ENCODE assay signal across 22 cellular contexts in genomic region chr4:119011607-119011988, GRCh38.
DNase-seq lines count a peak whose midpoint lies in the region; ATAC-seq and TF ChIP-seq lines count a peak whose summit lies in the region.
"Had no signal": no experiment of that assay in that cellular context is flagged by ENCODE, and none has a peak within 500 bp of the region (broad histone marks: within the 10 kb centered on the region; RNA-seq: fewer than 3 reads in every experiment).

No MANE protein-coding gene starts in this region.

- no peak overlapping the region for H3K4me3 ChIP-seq in right atrium auricular region
- peak overlapping the region; percentile 35 for H3K4me3 ChIP-seq in psoas muscle
- H3K4me3 ChIP-seq in stomach smooth muscle (ENCODE audit: low read length in 2 of 2): no peak overlapping the region
- H3K4me3 ChIP-seq in ovary: no peak overlapping the region
- H3K4me3 ChIP-seq: GM12878, GM23338, PC-9 had no signal

- peaks cover 8% of the 10 kb centered on the region for H3K27me3 Mint-ChIP-seq in activated T-cell treated with anti-CD3 and anti-CD28 coated beads, Interleukin-2, amount 50 U/mL, for 72 hours (ENCODE audit: low read depth)

- H3K27me3 ChIP-seq in right atrium auricular region: no peaks in the 10 kb centered on the region
- H3K27me3 ChIP-seq in psoas muscle (ENCODE audit: insufficient read depth in 3 of 3, low read length in 2 of 3): no peaks in the 10 kb centered on the region
- H3K27me3 ChIP-seq in stomach smooth muscle (ENCODE audit: control insufficient read depth in 1 of 2, insufficient read depth in 2 of 2, low read length in 2 of 2): no peaks in the 10 kb centered on the region
- H3K27me3 ChIP-seq in ovary: no peaks in the 10 kb centered on the region
- H3K27me3 ChIP-seq: BE2C had no signal

- WGBS in psoas muscle, 3 donors: 28 to 41% (median 36%) methylated on average over 1 of the region's 1 CpG
- 88 to 93% (median 93%) methylated on average over 1 of the region's 1 CpG for WGBS in ovary, 3 donors

- H3K9ac ChIP-seq in stomach smooth muscle (ENCODE audit: low read length in 2 of 2): no peak overlapping the region

- H3K9me3 Mint-ChIP-seq in activated T-cell treated with anti-CD3 and anti-CD28 coated beads, Interleukin-2, amount 50 U/mL, for 72 hours: peaks cover 0 to 2% of the 10 kb centered on the region in 2 donors
- H3K9me3 Mint-ChIP-seq: GM23338 had no signal

- no peaks in the 10 kb centered on the region for H3K36me3 ChIP-seq in right atrium auricular region
- no peaks in the 10 kb centered on the region for H3K36me3 ChIP-seq in psoas muscle (ENCODE audit: insufficient read depth in 1 of 2, low read depth in 1 of 2)
- no peaks in the 10 kb centered on the region for H3K36me3 ChIP-seq in stomach smooth muscle (ENCODE audit: control insufficient read depth in 2 of 2, insufficient read depth in 2 of 2, low read length in 2 of 2)
- H3K36me3 ChIP-seq in ovary: no peaks in the 10 kb centered on the region

- TF ChIP-seq EP300 in ovary (IDR thresholded peaks at IDR 0.05): no peak

- TF ChIP-seq CTCF in right atrium auricular region (IDR thresholded peaks at IDR 0.05) (no peak), psoas muscle (IDR thresholded peaks at IDR 0.05) (no peak), ovary (IDR thresholded peaks at IDR 0.05) (no peak)

- H3K4me1 ChIP-seq in right atrium auricular region (peaks cover 0 to 21% of the 10 kb centered on the region in 2 donors), psoas muscle (peaks cover 51% of the 10 kb centered on the region), stomach smooth muscle (ENCODE audit: control insufficient read depth, insufficient read depth, low read length) (peaks cover 21% of the 10 kb centered on the region), ovary (ENCODE audit: insufficient read depth) (peaks cover 5% of the 10 kb centered on the region)

- no peaks in the 10 kb centered on the region for H3K4me1 Mint-ChIP-seq in activated T-cell treated with anti-CD3 and anti-CD28 coated beads, Interleukin-2, amount 50 U/mL, for 72 hours (ENCODE audit: low read depth)
- H3K4me1 Mint-ChIP-seq: CD4-positive, CD25-positive, alpha-beta regulatory T cell; GM23338 had no signal

- H3K27ac Mint-ChIP-seq in activated T-cell treated with anti-CD3 and anti-CD28 coated beads, Interleukin-2, amount 50 U/mL, for 72 hours: no peak overlapping the region
- H3K27ac Mint-ChIP-seq: CD4-positive, CD25-positive, alpha-beta regulatory T cell; GM23338 had no signal

- intact Hi-C loops in cardiac septum (cut with DNase I): no loop called here
- intact Hi-C loops in psoas muscle (cut with DNase I): loop anchor here in 1 of 2 donors (2.0 kb wide), 1 partner anchor 15 kb away; no protein-coding TSS in a partner anchor
- intact Hi-C loops in ovary (cut with DNase I): no loop called here

- ATAC-seq in psoas muscle (peak in 1 of 4 donors; percentile 3), GM21717 (IDR thresholded peaks at IDR 0.05; ENCODE audit: unreplicated experiment) (no peak)
- ATAC-seq in activated T-cell treated with anti-CD3 and anti-CD28 coated beads, Interleukin-2, amount 50 U/mL, for 72 hours (replicated peaks in 1 of 2): no peak
- ATAC-seq: GM12878, GM23338 had no signal

- H3K27ac ChIP-seq in right atrium auricular region (peak overlapping the region; percentile 54 to 70), psoas muscle (peak overlapping the region; percentile 94), stomach smooth muscle (ENCODE audit: low read length) (peak overlapping the region; percentile 66), ovary (no peak overlapping the region)
- H3K27ac ChIP-seq: PC-9, RWPE1 had no signal

- no peak for DNase-seq in right atrium auricular region (ENCODE audit: low spot score)
- DNase-seq in cardiac septum (ENCODE audit: low spot score): no peak
- no peak for DNase-seq in psoas muscle
- DNase-seq in ovary: no peak
- DNase-seq in activated T-cell treated with anti-CD3 and anti-CD28 coated beads, Interleukin-2, amount 50 U/mL, for 72 hours: no peak
- DNase-seq: BE2C; CD4-positive, CD25-positive, alpha-beta regulatory T cell; COR-L47; HCEC 1CT; Kasumi-1; MM.1S; NCI-H1092; NCI-H1436 treated with DMSO at 0.1 percent for 48 hours; NCI-H2029; NCI-H345; NCI-H524 treated with DMSO at 0.1 percent for 48 hours; PC-9 had no signal

- no peaks in the 10 kb centered on the region for H3K36me3 Mint-ChIP-seq in activated T-cell treated with anti-CD3 and anti-CD28 coated beads, Interleukin-2, amount 50 U/mL, for 72 hours (ENCODE audit: insufficient read depth in 2 of 2)
- H3K36me3 Mint-ChIP-seq: CD4-positive, CD25-positive, alpha-beta regulatory T cell had no signal

- no peaks in the 10 kb centered on the region for H3K9me3 ChIP-seq in right atrium auricular region
- H3K9me3 ChIP-seq in psoas muscle: no peaks in the 10 kb centered on the region
- no peaks in the 10 kb centered on the region for H3K9me3 ChIP-seq in stomach smooth muscle (ENCODE audit: control insufficient read depth in 2 of 2, low read length in 2 of 2)
- H3K9me3 ChIP-seq in ovary: no peaks in the 10 kb centered on the region

- no peak for TF ChIP-seq POLR2A in ovary (IDR thresholded peaks at IDR 0.05)

- H3K4me3 Mint-ChIP-seq in activated T-cell treated with anti-CD3 and anti-CD28 coated beads, Interleukin-2, amount 50 U/mL, for 72 hours: no peak overlapping the region
- H3K4me3 Mint-ChIP-seq: CD4-positive, CD25-positive, alpha-beta regulatory T cell; GM23338 had no signal

Comparison
In these comparisons a context has a peak if more than half of its experiments do, and no peak if none do; other contexts are left out.
1. H3K27ac ChIP-seq: peak in right atrium auricular region (2 of 2), psoas muscle (single experiment) and stomach smooth muscle (single experiment); none in ovary (0 of 2).